Comparison of ENCODE assay signal across 8 cellular contexts in genomic region chr2:55364189-55365055, GRCh38. TPM values are rescaled to one million over a fixed set of nuclear protein-coding genes. Genes with fewer than 3 reads are reported as not detected.
DNase-seq lines count a peak whose midpoint lies in the region; ATAC-seq, FAIRE-seq and TF ChIP-seq lines count a peak whose summit lies in the region.
"Had no signal": no experiment of that assay in that cellular context is flagged by ENCODE, and none has a peak within 500 bp of the region (broad histone marks: within the 10 kb centered on the region; RNA-seq: fewer than 3 reads in every experiment).

No MANE protein-coding gene starts in this region.

- 99% methylated on average over 3 of the region's 3 CpGs for WGBS in GM12878 (ENCODE audit: insufficient coverage, insufficient replicate concordance, low lambda C conversion rate, missing lambda C conversion rate)

- H3K79me2 ChIP-seq in GM12878 (ENCODE audit: control insufficient read depth, insufficient read depth, low read length), result no peaks in the 10 kb centered on the region

- TF ChIP-seq RAD21 in GM12878 (IDR thresholded peaks at IDR 0.05; ENCODE audit: insufficient read depth, low read depth, low read length), result no peak

- no peaks in the 10 kb centered on the region for H4K20me1 ChIP-seq in GM12878 (ENCODE audit: control insufficient read depth, insufficient read depth)

- no peak for ATAC-seq in GM12878
- ATAC-seq in upper lobe of right lung, result peak; percentile 77
- no peak for ATAC-seq in stimulated activated naive B cell treated with anti-CD40 and anti-IgM and Interleukin-4, amounts not matched to agents 10 μg/mL and 1 μg/mL and 100 μg/mL, for 72 hours (replicated peaks)
- ATAC-seq: GM23338 had no signal

- POLR2A ChIA-PET in GM12878 (lab: Charles Lee), result interaction anchor here (0.9 kb wide), 1 partner anchor 9 kb away, joined by 3 read pairs; no protein-coding TSS in a partner anchor

- peaks cover 3% of the 10 kb centered on the region; the same call in 1 of the 2 replicates for H3K4me1 ChIP-seq in GM12878 (ENCODE audit: control insufficient read depth, insufficient read depth, low read length)
- no peaks in the 10 kb centered on the region for H3K4me1 ChIP-seq in upper lobe of right lung

- H3K9me3 ChIP-seq in GM12878 (replicated peaks; ENCODE audit: control insufficient read depth, insufficient read depth, low read length) (no peaks in the 10 kb centered on the region), upper lobe of right lung (no peaks in the 10 kb centered on the region)

- H3K4me3 ChIP-seq in GM12878 (no peak overlapping the region), upper lobe of right lung (no peak overlapping the region)
- H3K4me3 ChIP-seq: GM23338 had no signal

- no peaks in the 10 kb centered on the region for H3K27me3 ChIP-seq in GM12878 (replicated peaks in 1 of 2; ENCODE audit: control insufficient read depth in 2 of 2, insufficient read depth in 2 of 2, low read length in 1 of 2)
- H3K27me3 ChIP-seq in upper lobe of right lung, result no peaks in the 10 kb centered on the region

- in situ Hi-C loops in GM12878 (cut with MboI), result no loop called here

- no peak overlapping the region for H3K4me3 Mint-ChIP-seq in stimulated activated naive B cell treated with anti-CD40 and anti-IgM and Interleukin-4, amounts not matched to agents 10 μg/mL and 1 μg/mL and 100 μg/mL, for 72 hours
- no peak overlapping the region for H3K4me3 Mint-ChIP-seq in glutamatergic neuron (ENCODE audit: unreplicated experiment)
- H3K4me3 Mint-ChIP-seq: GM23338 had no signal

- no TSS peak for BruUV-seq in GM12878 (replicated peaks; lab: Mats Ljungman, UMichigan)

- peaks cover 4 to 10% of the 10 kb centered on the region in 2 donors for H3K4me1 Mint-ChIP-seq in stimulated activated naive B cell treated with anti-CD40 and anti-IgM and Interleukin-4, amounts not matched to agents 10 μg/mL and 1 μg/mL and 100 μg/mL, for 72 hours
- no peaks in the 10 kb centered on the region for H3K4me1 Mint-ChIP-seq in glutamatergic neuron (ENCODE audit: low read depth, unreplicated experiment)
- H3K4me1 Mint-ChIP-seq: GM23338 had no signal

- no peaks in the 10 kb centered on the region for H3K9me3 Mint-ChIP-seq in stimulated activated naive B cell treated with anti-CD40 and anti-IgM and Interleukin-4, amounts not matched to agents 10 μg/mL and 1 μg/mL and 100 μg/mL, for 72 hours
- no peaks in the 10 kb centered on the region for H3K9me3 Mint-ChIP-seq in glutamatergic neuron (ENCODE audit: unreplicated experiment)
- H3K9me3 Mint-ChIP-seq: GM23338 had no signal

- peak; percentile 11 to 13 for DNase-seq in Kasumi-1 (lab: John Stamatoyannopoulos, UW)
- no peak for DNase-seq in GM12878 (ENCODE audit: low read depth, low spot score)
- DNase-seq in hepatic stellate cell (ENCODE audit: low spot score), result peak; percentile 62
- DNase-seq in upper lobe of right lung, result no peak
- DNase-seq in NCI-H187 (lab: John Stamatoyannopoulos, UW), result no peak
- DNase-seq in stimulated activated naive B cell treated with anti-CD40 and anti-IgM and Interleukin-4, amounts not matched to agents 10 μg/mL and 1 μg/mL and 100 μg/mL, for 72 hours, result no peak
- DNase-seq in glutamatergic neuron, result no peak

- TF ChIP-seq POLR2A in GM12878 (IDR thresholded peaks at IDR 0.05; ENCODE audit: low read depth, low read length), result no peak

- peak; percentile 41 for FAIRE-seq in GM12878 (lab: Jason Lieb, UNC)

- intact Hi-C loops in GM12878 (cut with micrococcal nuclease; ENCODE audit: unreplicated experiment), result no loop called here
- intact Hi-C loops in upper lobe of right lung (cut with DNase I), result no loop called here

- no peaks in the 10 kb centered on the region for H3K27me3 Mint-ChIP-seq in stimulated activated naive B cell treated with anti-CD40 and anti-IgM and Interleukin-4, amounts not matched to agents 10 μg/mL and 1 μg/mL and 100 μg/mL, for 72 hours
- H3K27me3 Mint-ChIP-seq in glutamatergic neuron (ENCODE audit: unreplicated experiment), result no peaks in the 10 kb centered on the region

- no peak for TF ChIP-seq EP300 in GM12878 (IDR thresholded peaks at IDR 0.05; ENCODE audit: borderline replicate concordance in 1 of 2, control insufficient read depth in 1 of 2, low read depth in 2 of 2, low read length in 2 of 2)

- RAD21 ChIA-PET in GM12878 (lab: Charles Lee; ENCODE audit: unreplicated experiment), result no interaction called here

- H3K36me3 Mint-ChIP-seq in stimulated activated naive B cell treated with anti-CD40 and anti-IgM and Interleukin-4, amounts not matched to agents 10 μg/mL and 1 μg/mL and 100 μg/mL, for 72 hours, result no peaks in the 10 kb centered on the region
- no peaks in the 10 kb centered on the region for H3K36me3 Mint-ChIP-seq in glutamatergic neuron (ENCODE audit: unreplicated experiment)

- H3K36me3 ChIP-seq in GM12878 (ENCODE audit: control insufficient read depth in 2 of 2, insufficient read depth in 2 of 2, low read length in 1 of 2), result no peaks in the 10 kb centered on the region
- H3K36me3 ChIP-seq in upper lobe of right lung, result no peaks in the 10 kb centered on the region

- TF ChIP-seq CTCF in GM12878 (IDR thresholded peaks at IDR 0.05 in 2 of 3, conservative IDR thresholded peaks at IDR 0.05 in 1 of 3; ENCODE audit: control insufficient read depth in 2 of 3, extremely low read depth in 1 of 3, insufficient read depth in 1 of 3, low read depth in 3 of 3, low read length in 3 of 3), result no peak
- TF ChIP-seq CTCF in upper lobe of right lung (IDR thresholded peaks at IDR 0.05), result no peak
- no peak for TF ChIP-seq CTCF in glutamatergic neuron (IDR thresholded peaks at IDR 0.05; ENCODE audit: partially characterized antibody, unreplicated experiment)

- SMC1A ChIA-PET in GM12878 (lab: Charles Lee; ENCODE audit: uncharacterized antibody, unreplicated experiment), result interaction anchor here (0.7 to 1.6 kb wide), 6 partner anchors 26 to 317 kb away, joined by 3 to 4 read pairs (median 3); no protein-coding TSS in a partner anchor

- no peak overlapping the region for H3K9ac ChIP-seq in GM12878 (ENCODE audit: control insufficient read depth, insufficient read depth, low read length)

- CTCF ChIA-PET in GM12878 (lab: Yijun Ruan, JAX), result interaction anchor here (0.6 to 1.1 kb wide), 2 partner anchors 9 to 54 kb away, joined by 3 read pairs; no protein-coding TSS in a partner anchor

- no peak overlapping the region for H3K27ac Mint-ChIP-seq in stimulated activated naive B cell treated with anti-CD40 and anti-IgM and Interleukin-4, amounts not matched to agents 10 μg/mL and 1 μg/mL and 100 μg/mL, for 72 hours
- H3K27ac Mint-ChIP-seq in glutamatergic neuron (ENCODE audit: unreplicated experiment), result no peak overlapping the region

- H3K4me2 ChIP-seq in GM12878 (ENCODE audit: control insufficient read depth, insufficient read depth), result no peak overlapping the region
- H3K4me2 ChIP-seq: GM23338 had no signal

- no peak overlapping the region for H2AFZ ChIP-seq in GM12878 (ENCODE audit: control insufficient read depth, low read depth, low read length)
- H2AFZ ChIP-seq: GM23338 had no signal

- H3K27ac ChIP-seq in GM12878 (ENCODE audit: control insufficient read depth, insufficient read depth), result no peak overlapping the region
- H3K27ac ChIP-seq in upper lobe of right lung, result no peak overlapping the region

TF ChIP-seq in GM12878, 131 proteins besides CTCF, POLR2A, EP300 and RAD21 (continues in another document):
- TF ChIP-seq NR2C1 (IDR thresholded peaks at IDR 0.05) (no peak), MYC (IDR thresholded peaks at IDR 0.05; ENCODE audit: insufficient read depth, insufficient read length, insufficient replicate concordance, low read length, severe bottlenecking) (no peak), SPI1 (IDR thresholded peaks at IDR 0.05; ENCODE audit: borderline replicate concordance, insufficient read depth, low read depth, low read length) (no peak), NKRF (conservative IDR thresholded peaks at IDR 0.05) (no peak), SUPT20H (IDR thresholded peaks at IDR 0.05; ENCODE audit: borderline replicate concordance, control insufficient read depth, low read depth, low read length) (no peak), NBN (IDR thresholded peaks at IDR 0.05) (no peak)

RNA-seq across cellular contexts. Expression of gene CCDC88A, which starts 55.2 kb away (rescaled TPM):
- total RNA-seq in GM12878 (2013; cell fraction: nucleolus; rRNA removed), result 108 and 111 TPM in 2 replicates
- 45.9 and 57.3 TPM in 2 replicates for total RNA-seq in GM12878 (2014; rRNA removed)
- total RNA-seq in GM12878 (2014; rRNA removed; fragmentation: Illumina TruSeq; extraction: Trizol), result 71.6 and 74.9 TPM in 2 replicates
- total RNA-seq in GM12878 (2021), result 56.6 and 65.1 TPM in 2 replicates
- 13.6 TPM for polyA plus RNA-seq in GM12878 (2011; ENCODE audit: low read depth)
- 1.8 and 3.0 TPM in 2 replicates for polyA plus RNA-seq in GM12878 (2011; rRNA removed)
- 0.61 and 0.69 TPM in 2 replicates for polyA plus RNA-seq in GM12878 (2011; cell fraction: cytosol; rRNA removed)
- polyA plus RNA-seq in GM12878 (2011; cell fraction: nucleus; rRNA removed), result 1.9 and 2.4 TPM in 2 replicates
- polyA plus RNA-seq in GM12878 (2012), result 18.4 and 20.1 TPM in 2 replicates
- 57.0 and 76.9 TPM in 2 replicates for polyA plus RNA-seq in GM12878 (2014; fragmentation: Illumina TruSeq; extraction: Trizol)
- polyA plus RNA-seq in GM12878 (2014; fragmentation: Nextera tagmentation; extraction: Ambion mirVana), result 10 to 100 TPM; 27.7 to 30.2 TPM
- polyA plus RNA-seq in GM12878 (2014; rRNA removed), result 28.1 and 31.8 TPM in 2 replicates
- polyA plus RNA-seq in GM12878 (2016; fragmentation: Nextera tagmentation; extraction: Ambion mirVana), result 10 to 100 TPM; 45.8 to 52.4 TPM
- 2.1 and 3.9 TPM in 2 replicates for polyA minus RNA-seq in GM12878 (2011; rRNA and poly(A)+ RNA removed)
- 1.4 and 1.6 TPM in 2 replicates for polyA minus RNA-seq in GM12878 (2011; cell fraction: cytosol; rRNA and poly(A)+ RNA removed)
- 2.1 and 4.2 TPM in 2 replicates for polyA minus RNA-seq in GM12878 (2011; cell fraction: nucleus; rRNA and poly(A)+ RNA removed)
- 86.1 TPM for total RNA-seq in upper lobe of right lung
- 400 TPM for total RNA-seq in glutamatergic neuron (ENCODE audit: unreplicated experiment)

Comparison
In these comparisons a context has a peak if more than half of its experiments do, and no peak if none do; other contexts are left out.
1. DNase-seq: peak in Kasumi-1 (2 of 2) and hepatic stellate cell (single experiment); none in GM12878 (single experiment), upper lobe of right lung (single experiment), NCI-H187 (0 of 2), stimulated activated naive B cell treated with anti-CD40 and anti-IgM and Interleukin-4, amounts not matched to agents 10 μg/mL and 1 μg/mL and 100 μg/mL, for 72 hours (single experiment) and glutamatergic neuron (single experiment).